Comparison of ENCODE assay signal across 17 cellular contexts in genomic region chr12:21764950-21765349, GRCh38. TPM values are rescaled to one million over a fixed set of nuclear protein-coding genes. Genes with fewer than 3 reads are reported as not detected.
DNase-seq lines count a peak whose midpoint lies in the region; ATAC-seq and TF ChIP-seq lines count a peak whose summit lies in the region.
"Had no signal": no experiment of that assay in that cellular context is flagged by ENCODE, and none has a peak within 500 bp of the region (broad histone marks: within the 10 kb centered on the region; RNA-seq: fewer than 3 reads in every experiment).

No MANE protein-coding gene starts in this region.

- H3K79me2 ChIP-seq in SK-N-SH (ENCODE audit: insufficient read depth) (no peaks in the 10 kb centered on the region), hepatocyte (no peaks in the 10 kb centered on the region)

- H3K18ac ChIP-seq in mesenchymal stem cell (ENCODE audit: low read depth in 1 of 2, low read length in 2 of 2) = no peak overlapping the region

- no peak overlapping the region for H4K91ac ChIP-seq in mesenchymal stem cell (ENCODE audit: low read length)

- no peak overlapping the region for H3K4ac ChIP-seq in mesenchymal stem cell (ENCODE audit: low read depth in 1 of 2, low read length in 2 of 2)

- POLR2A ChIA-PET in SK-N-SH (lab: Yijun Ruan, JAX) = no interaction called here

- peaks cover 3 to 7% of the 10 kb centered on the region in 2 donors for H3K27me3 Mint-ChIP-seq in natural killer cell treated with Interleukin-12 subunit alpha and Interleukin-12 subunit beta and Interleukin-15 and Interleukin-18, amount 100 ng/mL, for 72 hours

- no peaks in the 10 kb centered on the region for H3K36me3 Mint-ChIP-seq in natural killer cell treated with Interleukin-12 subunit alpha and Interleukin-12 subunit beta and Interleukin-15 and Interleukin-18, amount 100 ng/mL, for 72 hours
- H3K36me3 Mint-ChIP-seq: CD14-positive monocyte; CD4-positive, alpha-beta memory T cell had no signal

- no peak overlapping the region for H3K9ac ChIP-seq in SK-N-SH
- no peak overlapping the region for H3K9ac ChIP-seq in mesenchymal stem cell (ENCODE audit: low read length)
- H3K9ac ChIP-seq: BLaER1 had no signal

- H3K14ac ChIP-seq in mesenchymal stem cell (ENCODE audit: low read length in 2 of 2) = no peak overlapping the region

- no peak overlapping the region for H4K8ac ChIP-seq in mesenchymal stem cell (ENCODE audit: low read length)

- H3K27me3 ChIP-seq in SK-N-SH (ENCODE audit: insufficient read depth) (no peaks in the 10 kb centered on the region), BE2C (no peaks in the 10 kb centered on the region), hepatocyte (no peaks in the 10 kb centered on the region), mesenchymal stem cell (ENCODE audit: control insufficient read depth in 1 of 2, insufficient read depth in 1 of 2, low read length in 2 of 2) (no peaks in the 10 kb centered on the region)
- H3K27me3 ChIP-seq: BLaER1 had no signal

- H3K23ac ChIP-seq in mesenchymal stem cell (ENCODE audit: low read length in 2 of 2) = no peak overlapping the region

- H3K4me2 ChIP-seq in SK-N-SH = no peak overlapping the region
- no peak overlapping the region for H3K4me2 ChIP-seq in hepatocyte
- H3K4me2 ChIP-seq in mesenchymal stem cell (ENCODE audit: low read length, poor library complexity, severe bottlenecking) = no peak overlapping the region
- H3K4me2 ChIP-seq: A549, BLaER1 had no signal

- H2BK12ac ChIP-seq in mesenchymal stem cell (ENCODE audit: low read length in 2 of 2) = no peak overlapping the region

- H2AFZ ChIP-seq in SK-N-SH (ENCODE audit: low read depth) = no peak overlapping the region
- H2AFZ ChIP-seq in hepatocyte = no peak overlapping the region
- H2AFZ ChIP-seq in mesenchymal stem cell (ENCODE audit: low read depth, low read length) = no peak overlapping the region

- intact Hi-C loops in sciatic nerve (cut with DNase I) = no loop called here

- H4K20me1 ChIP-seq in SK-N-SH (ENCODE audit: insufficient read depth) (no peaks in the 10 kb centered on the region), hepatocyte (ENCODE audit: insufficient read depth, poor library complexity, severe bottlenecking) (no peaks in the 10 kb centered on the region)
- H4K20me1 ChIP-seq: BLaER1 had no signal

- WGBS in SK-N-SH (ENCODE audit: low lambda C conversion rate) = 26% methylated on average over 4 of the region's 4 CpGs
- WGBS in hepatocyte (ENCODE audit: low lambda C conversion rate, missing lambda C conversion rate) = 83% methylated on average over 4 of the region's 4 CpGs
- WGBS in mesenchymal stem cell = 83% methylated on average over 4 of the region's 4 CpGs

- no peak overlapping the region for H2BK120ac ChIP-seq in mesenchymal stem cell (ENCODE audit: low read depth, low read length)

- H3K4me1 Mint-ChIP-seq in natural killer cell treated with Interleukin-12 subunit alpha and Interleukin-12 subunit beta and Interleukin-15 and Interleukin-18, amount 100 ng/mL, for 72 hours (ENCODE audit: low read depth in 2 of 2) = no peaks in the 10 kb centered on the region
- H3K4me1 Mint-ChIP-seq: CD14-positive monocyte; CD4-positive, alpha-beta memory T cell; H9 had no signal

- H3K4me3 Mint-ChIP-seq in natural killer cell treated with Interleukin-12 subunit alpha and Interleukin-12 subunit beta and Interleukin-15 and Interleukin-18, amount 100 ng/mL, for 72 hours = no peak overlapping the region
- H3K4me3 Mint-ChIP-seq: CD14-positive monocyte; CD4-positive, alpha-beta memory T cell; H9 had no signal

- H3K9me3 Mint-ChIP-seq in natural killer cell treated with Interleukin-12 subunit alpha and Interleukin-12 subunit beta and Interleukin-15 and Interleukin-18, amount 100 ng/mL, for 72 hours = no peaks in the 10 kb centered on the region
- H3K9me3 Mint-ChIP-seq: H9 had no signal

- DNase-seq in SK-N-SH (peak; percentile 41), BE2C (peak; percentile 56), hepatocyte (ENCODE audit: low spot score) (no peak), mesenchymal stem cell (no peak), sciatic nerve (ENCODE audit: low spot score) (no peak)
- DNase-seq in natural killer cell treated with Interleukin-12 subunit alpha and Interleukin-12 subunit beta and Interleukin-15 and Interleukin-18, amount 100 ng/mL, for 72 hours (ENCODE audit: low spot score) = no peak
- DNase-seq: AML-193; Calu3; CD4-positive, alpha-beta memory T cell; DMS79 treated with DMSO at 0.1 percent for 48 hours; GF-D8; H9 had no signal

- H3K9me3 ChIP-seq in SK-N-SH (no peaks in the 10 kb centered on the region), BE2C (no peaks in the 10 kb centered on the region; the same call in 1 of the 2 replicates), hepatocyte (ENCODE audit: low read depth) (no peaks in the 10 kb centered on the region), mesenchymal stem cell (ENCODE audit: control insufficient read depth, low read length) (no peaks in the 10 kb centered on the region)
- H3K9me3 ChIP-seq: A549, BLaER1 had no signal

- TF ChIP-seq RAD21 in SK-N-SH (IDR thresholded peaks at IDR 0.05; ENCODE audit: low read length) = peak; percentile 9; the same call in 1 of the 2 replicates

- H3K9me2 ChIP-seq in SK-N-SH (no peaks in the 10 kb centered on the region), hepatocyte (replicated peaks; ENCODE audit: insufficient read depth) (no peaks in the 10 kb centered on the region)

- no peak overlapping the region for H2BK15ac ChIP-seq in mesenchymal stem cell (ENCODE audit: low read depth, poor library complexity, severe bottlenecking)

- H3K4me1 ChIP-seq in SK-N-SH (ENCODE audit: control insufficient read depth in 1 of 2, insufficient read depth in 2 of 2, low read depth in 1 of 2, low read length in 1 of 2) = peaks cover 0 to 12% of the 10 kb centered on the region in 2 experiments; a peak in 2 of 4 replicates
- H3K4me1 ChIP-seq in BE2C = peaks cover 17% of the 10 kb centered on the region
- H3K4me1 ChIP-seq in hepatocyte (ENCODE audit: insufficient read depth) = peaks cover 10% of the 10 kb centered on the region
- no peaks in the 10 kb centered on the region for H3K4me1 ChIP-seq in mesenchymal stem cell (ENCODE audit: control insufficient read depth, insufficient read depth, low read depth, low read length)
- H3K4me1 ChIP-seq: A549, BLaER1 had no signal

- CTCF ChIA-PET in SK-N-SH (lab: Yijun Ruan, JAX) = interaction anchor here (0.8 to 1.9 kb wide), 6 partner anchors 8 to 225 kb away, joined by 3 to 4 read pairs (median 4); no protein-coding TSS in a partner anchor

- TF ChIP-seq CTCF in SK-N-SH (IDR thresholded peaks at IDR 0.05) (no peak), BE2C (IDR thresholded peaks at IDR 0.05; ENCODE audit: low read depth, low read length) (no peak), hepatocyte (IDR thresholded peaks at IDR 0.05; ENCODE audit: poor library complexity) (no peak)

- TF ChIP-seq EP300 in SK-N-SH (IDR thresholded peaks at IDR 0.05; ENCODE audit: borderline replicate concordance in 1 of 2, low read depth in 1 of 2, low read length in 1 of 2) = peak in 1 of 2 experiments; percentile 44; a peak in 1 of 4 replicates

- no peak overlapping the region for H2BK5ac ChIP-seq in mesenchymal stem cell (ENCODE audit: low read depth, low read length, poor library complexity, severe bottlenecking)

- no peaks in the 10 kb centered on the region for H3F3A ChIP-seq in SK-N-SH (replicated peaks; ENCODE audit: insufficient read depth)

- H3K79me1 ChIP-seq in mesenchymal stem cell (replicated peaks; ENCODE audit: low read length, poor library complexity, severe bottlenecking) = peaks cover 5% of the 10 kb centered on the region

- H3K36me3 ChIP-seq in SK-N-SH (replicated peaks in 1 of 2; ENCODE audit: control insufficient read depth in 1 of 2, insufficient read depth in 2 of 2, low read length in 1 of 2) = no peaks in the 10 kb centered on the region
- H3K36me3 ChIP-seq in BE2C = peaks cover 63% of the 10 kb centered on the region
- no peaks in the 10 kb centered on the region for H3K36me3 ChIP-seq in hepatocyte (replicated peaks; ENCODE audit: insufficient read depth, low read depth)
- H3K36me3 ChIP-seq in mesenchymal stem cell (ENCODE audit: control insufficient read depth in 1 of 2, insufficient read depth in 2 of 2, low read depth in 1 of 2, low read length in 2 of 2) = peaks cover 0 to 17% of the 10 kb centered on the region in 2 experiments
- H3K36me3 ChIP-seq: BLaER1 had no signal

- peak overlapping the region; percentile 70 for H2AK5ac ChIP-seq in mesenchymal stem cell (ENCODE audit: low read length, severe bottlenecking)

- H3K27ac ChIP-seq in SK-N-SH (ENCODE audit: low read depth in 2 of 2, low read length in 1 of 2) = peak overlapping the region in 1 of 2 experiments; percentile 82; a peak in 2 of 4 replicates
- peak overlapping the region; percentile 87 for H3K27ac ChIP-seq in hepatocyte
- no peak overlapping the region for H3K27ac ChIP-seq in mesenchymal stem cell (ENCODE audit: low read length, poor library complexity, severe bottlenecking)
- H3K27ac ChIP-seq: 22Rv1, A549, BLaER1 had no signal

- no peak overlapping the region for H3K27ac Mint-ChIP-seq in natural killer cell treated with Interleukin-12 subunit alpha and Interleukin-12 subunit beta and Interleukin-15 and Interleukin-18, amount 100 ng/mL, for 72 hours
- H3K27ac Mint-ChIP-seq: CD14-positive monocyte; CD4-positive, alpha-beta memory T cell; H9 had no signal

- H3K4me3 ChIP-seq in SK-N-SH (ENCODE audit: low read depth in 2 of 2, low read length in 1 of 2) = no peak overlapping the region
- H3K4me3 ChIP-seq in BE2C (ENCODE audit: low read depth, low read length) = no peak overlapping the region
- H3K4me3 ChIP-seq in hepatocyte = no peak overlapping the region
- no peak overlapping the region for H3K4me3 ChIP-seq in mesenchymal stem cell (ENCODE audit: insufficient read depth in 1 of 2, low read depth in 1 of 2, low read length in 2 of 2)
- H3K4me3 ChIP-seq: A549, BLaER1 had no signal

- ATAC-seq in SK-N-SH treated with all-trans-retinoic acid at 6 μM for 48 hours = no peak
- ATAC-seq in sciatic nerve = no peak
- ATAC-seq in natural killer cell treated with Interleukin-12 subunit alpha and Interleukin-12 subunit beta and Interleukin-15 and Interleukin-18, amount 100 ng/mL, for 72 hours = no peak
- ATAC-seq: A549 had no signal

TF ChIP-seq in SK-N-SH, 30 proteins besides CTCF, POLR2A, EP300 and RAD21 (continues in another document):
- TF ChIP-seq FOXJ3 (CRISPR knock-in tag; IDR thresholded peaks at IDR 0.05) = 0 out of 2 replicates have a peak, but pooled peaks have one; percentile 41

TF ChIP-seq in SK-N-SH treated with all-trans-retinoic acid at 6 μM for 48 hours, 23 proteins besides CTCF, POLR2A, EP300 and RAD21 (continues in another document):
- TF ChIP-seq BACH2 (CRISPR knock-in tag; IDR thresholded peaks at IDR 0.05; ENCODE audit: borderline replicate concordance) (no peak), ZFP30 (CRISPR knock-in tag; IDR thresholded peaks at IDR 0.05) (no peak)

RNA-seq across cellular contexts. Expression of gene KCNJ8, which starts 9.6 kb away (rescaled TPM):
- 0.15 and 0.37 TPM in 2 replicates for polyA plus RNA-seq in SK-N-SH (2012; rRNA removed)
- 0.21 and 0.55 TPM in 2 replicates for polyA plus RNA-seq in SK-N-SH (2012; cell fraction: cytosol; rRNA removed)
- 0.04 and 0.36 TPM in 2 replicates for polyA plus RNA-seq in SK-N-SH (2012; cell fraction: nucleus; rRNA removed)
- polyA plus RNA-seq in BE2C (2012; ENCODE audit: insufficient read depth, insufficient read length, low read depth) = 116 TPM
- 37.3 and 48.3 TPM in 2 replicates for total RNA-seq in hepatocyte
- polyA plus RNA-seq in hepatocyte = 12.0 and 15.8 TPM in 2 replicates
- polyA plus RNA-seq in mesenchymal stem cell (2013, experiment 1 of 2) = 0.04 TPM
- 0.05 TPM for polyA plus RNA-seq in mesenchymal stem cell (2013, experiment 2 of 2)
- 10.8 TPM for total RNA-seq in sciatic nerve
- total RNA-seq in natural killer cell treated with Interleukin-12 subunit alpha and Interleukin-12 subunit beta and Interleukin-15 and Interleukin-18, amount 100 ng/mL, for 72 hours = not detected
- total RNA-seq: Calu3 had no signal
- polyA plus RNA-seq: CD14-positive monocyte; CD4-positive, alpha-beta memory T cell had no signal

Comparison
In these comparisons a context has a peak if more than half of its experiments do, and no peak if none do; other contexts are left out.
1. DNase-seq: peak in SK-N-SH (single experiment) and BE2C (single experiment); none in hepatocyte (single experiment), mesenchymal stem cell (single experiment), sciatic nerve (single experiment) and natural killer cell treated with Interleukin-12 subunit alpha and Interleukin-12 subunit beta and Interleukin-15 and Interleukin-18, amount 100 ng/mL, for 72 hours (single experiment).
2. RNA of gene KCNJ8, which starts 9.6 kb away (total RNA-seq): 37.3 to 48.3 TPM in hepatocyte and 10.8 TPM in sciatic nerve (single experiment); not detected in natural killer cell treated with Interleukin-12 subunit alpha and Interleukin-12 subunit beta and Interleukin-15 and Interleukin-18, amount 100 ng/mL, for 72 hours; every median in the first group is over 10 times any median in the second.